Comparison of ENCODE assay signal across 21 cellular contexts in genomic region chr14:24829862-24830261, GRCh38.
DNase-seq lines count a peak whose midpoint lies in the region; ATAC-seq, FAIRE-seq and TF ChIP-seq lines count a peak whose summit lies in the region.
"Had no signal": no experiment of that assay in that cellular context is flagged by ENCODE, and none has a peak within 500 bp of the region (broad histone marks: within the 10 kb centered on the region; RNA-seq: fewer than 3 reads in every experiment).

No MANE protein-coding gene starts in this region.

- H3K79me2 ChIP-seq in OCI-LY3 (ENCODE audit: low read length) (no peaks in the 10 kb centered on the region), GM12878 (ENCODE audit: control insufficient read depth, insufficient read depth, low read length) (no peaks in the 10 kb centered on the region)

- intact Hi-C loops in GM12878 (cut with micrococcal nuclease; ENCODE audit: unreplicated experiment): no loop called here

- H3K36me3 ChIP-seq in OCI-LY3 (replicated peaks; ENCODE audit: low read depth, low read length): no peaks in the 10 kb centered on the region
- no peaks in the 10 kb centered on the region for H3K36me3 ChIP-seq in GM12878 (ENCODE audit: control insufficient read depth in 2 of 2, insufficient read depth in 2 of 2, low read length in 1 of 2)
- H3K36me3 ChIP-seq: BLaER1 treated with 17β-estradiol and CSF1 and Interleukin-3, amounts not matched to agents 10 nM and 100 nM had no signal

- H3K27ac ChIP-seq in OCI-LY3 (ENCODE audit: low read length) (no peak overlapping the region), GM12878 (ENCODE audit: control insufficient read depth, insufficient read depth) (no peak overlapping the region)
- H3K27ac ChIP-seq: BLaER1 treated with 17β-estradiol and CSF1 and Interleukin-3, amounts not matched to agents 10 nM and 100 nM; C4-2B had no signal

- SMC1A ChIA-PET in GM12878 (lab: Charles Lee; ENCODE audit: uncharacterized antibody, unreplicated experiment): interaction anchor here (0.7 to 4.4 kb wide), 15 partner anchors 10 to 233 kb away, joined by 3 to 27 read pairs (median 4); no protein-coding TSS in a partner anchor

- CTCF ChIA-PET in GM12878 (lab: Yijun Ruan, JAX): interaction anchor here (1.5 to 2.1 kb wide), 3 partner anchors 14 to 117 kb away, joined by 4 to 9 read pairs (median 5); no protein-coding TSS in a partner anchor

- no peaks in the 10 kb centered on the region for H3K27me3 ChIP-seq in OCI-LY3 (ENCODE audit: low read depth, low read length)
- H3K27me3 ChIP-seq in GM12878 (replicated peaks in 1 of 2; ENCODE audit: control insufficient read depth in 2 of 2, insufficient read depth in 2 of 2, low read length in 1 of 2): no peaks in the 10 kb centered on the region
- H3K27me3 ChIP-seq: BLaER1 treated with 17β-estradiol and CSF1 and Interleukin-3, amounts not matched to agents 10 nM and 100 nM had no signal

- no peak for FAIRE-seq in GM12878 (lab: Jason Lieb, UNC)
- FAIRE-seq: A204.1, D721Med, G401.6, GM12892, GM18507, GM19239 had no signal

- no peaks in the 10 kb centered on the region for H3K9me3 ChIP-seq in OCI-LY3 (ENCODE audit: insufficient read depth, low read length)
- no peaks in the 10 kb centered on the region for H3K9me3 ChIP-seq in GM12878 (replicated peaks; ENCODE audit: control insufficient read depth, insufficient read depth, low read length)
- H3K9me3 ChIP-seq: BLaER1 treated with 17β-estradiol and CSF1 and Interleukin-3, amounts not matched to agents 10 nM and 100 nM; Caco-2 had no signal

- WGBS in GM12878 (ENCODE audit: insufficient coverage, insufficient replicate concordance, low lambda C conversion rate, missing lambda C conversion rate): 0% methylated on average over 2 of the region's 2 CpGs

- POLR2A ChIA-PET in GM12878 (lab: Charles Lee): no interaction called here

- in situ Hi-C loops in GM12878 (cut with MboI): no loop called here

- no peak overlapping the region for H2AFZ ChIP-seq in OCI-LY3 (ENCODE audit: low read depth, low read length)
- no peak overlapping the region for H2AFZ ChIP-seq in GM12878 (ENCODE audit: control insufficient read depth, low read depth, low read length)

- H3K9ac ChIP-seq in OCI-LY3 (ENCODE audit: low read length): no peak overlapping the region
- no peak overlapping the region for H3K9ac ChIP-seq in GM12878 (ENCODE audit: control insufficient read depth, insufficient read depth, low read length)
- H3K9ac ChIP-seq: BLaER1 treated with 17β-estradiol and CSF1 and Interleukin-3, amounts not matched to agents 10 nM and 100 nM had no signal

- TF ChIP-seq CTCF in OCI-LY3 (IDR thresholded peaks at IDR 0.05; ENCODE audit: low read depth, low read length) (no peak), GM12878 (IDR thresholded peaks at IDR 0.05 in 2 of 3, conservative IDR thresholded peaks at IDR 0.05 in 1 of 3; ENCODE audit: control insufficient read depth in 2 of 3, extremely low read depth in 1 of 3, insufficient read depth in 1 of 3, low read depth in 3 of 3, low read length in 3 of 3) (no peak)

- H3K4me3 ChIP-seq in OCI-LY3 (ENCODE audit: low read length) (no peak overlapping the region), GM12878 (no peak overlapping the region)
- H3K4me3 ChIP-seq: BLaER1 treated with 17β-estradiol and CSF1 and Interleukin-3, amounts not matched to agents 10 nM and 100 nM had no signal

- H3K4me2 ChIP-seq in OCI-LY3 (ENCODE audit: low read length): peak overlapping the region; percentile 25; the same call in 1 of the 2 replicates
- no peak overlapping the region for H3K4me2 ChIP-seq in GM12878 (ENCODE audit: control insufficient read depth, insufficient read depth)
- H3K4me2 ChIP-seq: BLaER1 treated with 17β-estradiol and CSF1 and Interleukin-3, amounts not matched to agents 10 nM and 100 nM had no signal

- DNase-seq in GM12878 (ENCODE audit: low read depth, low spot score): no peak
- DNase-seq in Ammon's horn (ENCODE audit: low spot score): no peak
- DNase-seq in stimulated activated CD4-positive, alpha-beta T cell treated with anti-CD3 and anti-CD28 coated beads, Interleukin-2, amount 100 ng/mL, for 24 hours: no peak
- no peak for DNase-seq in activated naive CD4-positive, alpha-beta T cell (lab: John Stamatoyannopoulos, UW)
- DNase-seq: 8988T; ACHN; Caco-2; Calu3; CD4-positive, alpha-beta T cell; CD8-positive, alpha-beta T cell; DMS79 treated with DMSO at 0.1 percent for 48 hours; GF-D8 had no signal

- no TSS peak for BruUV-seq in GM12878 (replicated peaks; lab: Mats Ljungman, UMichigan)

- no peak for TF ChIP-seq POLR2A in GM12878 (IDR thresholded peaks at IDR 0.05; ENCODE audit: low read depth, low read length)

- no peak for TF ChIP-seq RAD21 in GM12878 (IDR thresholded peaks at IDR 0.05; ENCODE audit: insufficient read depth, low read depth, low read length)

- peak; percentile 89 for ATAC-seq in GM12878
- ATAC-seq: CD8-positive, alpha-beta T cell had no signal

- RAD21 ChIA-PET in GM12878 (lab: Charles Lee; ENCODE audit: unreplicated experiment): interaction anchor here (1.0 to 1.6 kb wide), 4 partner anchors 9 to 124 kb away, joined by 3 to 4 read pairs (median 3); no protein-coding TSS in a partner anchor

- H3K4me1 ChIP-seq in OCI-LY3 (ENCODE audit: low read length) (peaks cover 10% of the 10 kb centered on the region), GM12878 (ENCODE audit: control insufficient read depth, insufficient read depth, low read length) (no peaks in the 10 kb centered on the region)
- H3K4me1 ChIP-seq: BLaER1 treated with 17β-estradiol and CSF1 and Interleukin-3, amounts not matched to agents 10 nM and 100 nM had no signal

- no peaks in the 10 kb centered on the region for H4K20me1 ChIP-seq in OCI-LY3 (ENCODE audit: insufficient read depth, low read length)
- no peaks in the 10 kb centered on the region for H4K20me1 ChIP-seq in GM12878 (ENCODE audit: control insufficient read depth, insufficient read depth)
- H4K20me1 ChIP-seq: BLaER1 treated with 17β-estradiol and CSF1 and Interleukin-3, amounts not matched to agents 10 nM and 100 nM had no signal

- TF ChIP-seq EP300 in GM12878 (IDR thresholded peaks at IDR 0.05; ENCODE audit: borderline replicate concordance in 1 of 2, control insufficient read depth in 1 of 2, low read depth in 2 of 2, low read length in 2 of 2): no peak

TF ChIP-seq in GM12878, 131 proteins besides CTCF, POLR2A, EP300 and RAD21:
- no peak for TF ChIP-seq CEBPB (IDR thresholded peaks at IDR 0.05; ENCODE audit: borderline replicate concordance in 1 of 2, low read depth in 2 of 2, low read length in 2 of 2)
- TF ChIP-seq, protein P1, sequence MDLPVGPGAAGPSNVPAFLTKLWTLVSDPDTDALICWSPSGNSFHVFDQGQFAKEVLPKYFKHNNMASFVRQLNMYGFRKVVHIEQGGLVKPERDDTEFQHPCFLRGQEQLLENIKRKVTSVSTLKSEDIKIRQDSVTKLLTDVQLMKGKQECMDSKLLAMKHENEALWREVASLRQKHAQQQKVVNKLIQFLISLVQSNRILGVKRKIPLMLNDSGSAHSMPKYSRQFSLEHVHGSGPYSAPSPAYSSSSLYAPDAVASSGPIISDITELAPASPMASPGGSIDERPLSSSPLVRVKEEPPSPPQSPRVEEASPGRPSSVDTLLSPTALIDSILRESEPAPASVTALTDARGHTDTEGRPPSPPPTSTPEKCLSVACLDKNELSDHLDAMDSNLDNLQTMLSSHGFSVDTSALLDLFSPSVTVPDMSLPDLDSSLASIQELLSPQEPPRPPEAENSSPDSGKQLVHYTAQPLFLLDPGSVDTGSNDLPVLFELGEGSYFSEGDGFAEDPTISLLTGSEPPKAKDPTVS (IDR thresholded peaks at IDR 0.05; ENCODE audit: low read depth, low read length): no peak
